Comparison of ENCODE assay signal across 8 cellular contexts in genomic region chr2:131673400-131674173, GRCh38.
DNase-seq lines count a peak whose midpoint lies in the region; ATAC-seq and TF ChIP-seq lines count a peak whose summit lies in the region.

No MANE protein-coding gene starts in this region.

- peak; percentile 76 for TF ChIP-seq RAD21 in SK-N-SH (IDR thresholded peaks at IDR 0.05; ENCODE audit: low read length)

- H3K4me2 ChIP-seq in SK-N-SH, result peak overlapping the region; percentile 87

- H3K27me3 ChIP-seq in SK-N-SH (ENCODE audit: insufficient read depth) (no peaks in the 10 kb centered on the region), psoas muscle (ENCODE audit: insufficient read depth in 3 of 3, low read length in 2 of 3) (no peaks in the 10 kb centered on the region), aorta (ENCODE audit: control insufficient read depth in 1 of 2, insufficient read depth in 2 of 2, low read length in 1 of 2) (no peaks in the 10 kb centered on the region)

- H3K27me3 Mint-ChIP-seq in activated naive CD8-positive, alpha-beta T cell treated with anti-CD3 and anti-CD28 coated beads, Interleukin-2, amount 50 U/mL, for 24 hours, result peaks cover 14% of the 10 kb centered on the region

- intact Hi-C loops in left cardiac atrium (cut with DNase I) (loop anchor here in 1 of 2 donors (5.0 to 10.0 kb wide), 3 partner anchors 131 to 519 kb away; no protein-coding TSS in a partner anchor), psoas muscle (cut with DNase I) (loop anchor here (5.0 to 10.0 kb wide), 5 partner anchors 129 to 519 kb away; partner anchors contain the start of gene MZT2A (in 2 of the 2)), aorta (cut with DNase I) (loop anchor here (5.0 to 10.0 kb wide), 4 partner anchors 131 to 521 kb away; no protein-coding TSS in a partner anchor)

- POLR2A ChIA-PET in SK-N-SH (lab: Yijun Ruan, JAX), result interaction anchor here (0.8 to 3.0 kb wide), 2 partner anchors 9 to 128 kb away, joined by 3 to 22 read pairs; no protein-coding TSS in a partner anchor

- WGBS in SK-N-SH (ENCODE audit: low lambda C conversion rate), result 1% methylated on average over 13 of the region's 48 CpGs
- 1 to 2% (median 1%) methylated on average over 43 to 48 of the region's 48 CpGs for WGBS in psoas muscle, 3 donors
- 1 to 2% methylated on average over 41 to 48 of the region's 48 CpGs for WGBS in aorta, 2 donors

- TF ChIP-seq EP300 in SK-N-SH (IDR thresholded peaks at IDR 0.05; ENCODE audit: borderline replicate concordance in 1 of 2, low read depth in 1 of 2, low read length in 1 of 2), result no peak

- no peaks in the 10 kb centered on the region for H4K20me1 ChIP-seq in SK-N-SH (ENCODE audit: insufficient read depth)

- H3K9me2 ChIP-seq in SK-N-SH, result no peaks in the 10 kb centered on the region

- H3K27ac Mint-ChIP-seq in activated naive CD8-positive, alpha-beta T cell treated with anti-CD3 and anti-CD28 coated beads, Interleukin-2, amount 50 U/mL, for 24 hours, result no peak overlapping the region

- H3K79me2 ChIP-seq in SK-N-SH (ENCODE audit: insufficient read depth), result no peaks in the 10 kb centered on the region

- H3K4me3 Mint-ChIP-seq in activated naive CD8-positive, alpha-beta T cell treated with anti-CD3 and anti-CD28 coated beads, Interleukin-2, amount 50 U/mL, for 24 hours, result peak overlapping the region; percentile 29

- H3K4me1 Mint-ChIP-seq in activated naive CD8-positive, alpha-beta T cell treated with anti-CD3 and anti-CD28 coated beads, Interleukin-2, amount 50 U/mL, for 24 hours, result peaks cover 3% of the 10 kb centered on the region

- ATAC-seq in GM21786 (IDR thresholded peaks at IDR 0.05; ENCODE audit: unreplicated experiment) (peak; percentile 88), left cardiac atrium (peak; percentile 93 to 99), psoas muscle (peak; percentile 93 to 97 (median 94)), aorta (ENCODE audit: low FRiP score) (peak; percentile 94)
- peak; percentile 87 for ATAC-seq in activated naive CD8-positive, alpha-beta T cell treated with anti-CD3 and anti-CD28 coated beads, Interleukin-2, amount 50 U/mL, for 24 hours

- TF ChIP-seq CTCF in SK-N-SH (IDR thresholded peaks at IDR 0.05) (peak; percentile 79), psoas muscle (IDR thresholded peaks at IDR 0.05) (peak; percentile 90)

- no peak overlapping the region for H3K9ac ChIP-seq in SK-N-SH

- no peaks in the 10 kb centered on the region for H3F3A ChIP-seq in SK-N-SH (replicated peaks; ENCODE audit: insufficient read depth)

- 0 out of 2 replicates have a peak overlapping the region, but pooled peaks have one; percentile 42 for H2AFZ ChIP-seq in SK-N-SH (ENCODE audit: low read depth)

- H3K9me3 ChIP-seq in SK-N-SH (no peaks in the 10 kb centered on the region), psoas muscle (no peaks in the 10 kb centered on the region), aorta (ENCODE audit: control insufficient read depth, low read length) (no peaks in the 10 kb centered on the region)

- in situ Hi-C loops in KBM-7 (cut with MboI; ENCODE audit: low pct_unique_long_range_greater_than_20kb, low sequenced_read_pairs), result loop anchor here (25.0 kb wide), 1 partner anchor 161 kb away; no protein-coding TSS in a partner anchor

- CTCF ChIA-PET in SK-N-SH (lab: Yijun Ruan, JAX), result interaction anchor here (1.0 to 4.2 kb wide), 14 partner anchors 8 to 520 kb away, joined by 3 to 44 read pairs (median 8); partner anchors contain the start of gene MZT2A

- H3K4me1 ChIP-seq in SK-N-SH (ENCODE audit: control insufficient read depth in 1 of 2, insufficient read depth in 2 of 2, low read depth in 1 of 2, low read length in 1 of 2) (peaks cover 0 to 9% of the 10 kb centered on the region in 2 experiments; a peak in 1 of 4 replicates), psoas muscle (peaks cover 11% of the 10 kb centered on the region), aorta (ENCODE audit: control insufficient read depth in 1 of 2, insufficient read depth in 2 of 2, low read length in 2 of 2) (no peaks in the 10 kb centered on the region)

- H3K27ac ChIP-seq in SK-N-SH (ENCODE audit: low read depth in 2 of 2, low read length in 1 of 2) (no peak overlapping the region), psoas muscle (no peak overlapping the region), aorta (ENCODE audit: low read depth in 1 of 2, low read length in 2 of 2) (no peak overlapping the region)

- no peaks in the 10 kb centered on the region for H3K36me3 Mint-ChIP-seq in activated naive CD8-positive, alpha-beta T cell treated with anti-CD3 and anti-CD28 coated beads, Interleukin-2, amount 50 U/mL, for 24 hours (ENCODE audit: low read depth)

- H3K4me3 ChIP-seq in SK-N-SH (ENCODE audit: low read depth in 2 of 2, low read length in 1 of 2) (peak overlapping the region; percentile 45 to 68), psoas muscle (peak overlapping the region; percentile 61), aorta (ENCODE audit: low read length in 2 of 2) (peak overlapping the region in 1 of 2 donors; percentile 9)

- H3K36me3 ChIP-seq in SK-N-SH (replicated peaks in 1 of 2; ENCODE audit: control insufficient read depth in 1 of 2, insufficient read depth in 2 of 2, low read length in 1 of 2) (no peaks in the 10 kb centered on the region), psoas muscle (ENCODE audit: insufficient read depth in 1 of 2, low read depth in 1 of 2) (no peaks in the 10 kb centered on the region), aorta (ENCODE audit: control insufficient read depth in 1 of 2, insufficient read depth in 2 of 2, low read length in 1 of 2) (no peaks in the 10 kb centered on the region)

- peak; percentile 79 for DNase-seq in ELF-1 (ENCODE audit: low read depth, low spot score)
- DNase-seq in KBM-7, result peak; percentile 85
- peak; percentile 78 for DNase-seq in SK-N-SH
- peak; percentile 76 for DNase-seq in activated naive CD8-positive, alpha-beta T cell treated with anti-CD3 and anti-CD28 coated beads, Interleukin-2, amount 50 U/mL, for 24 hours
- peak; percentile 85 for DNase-seq in left cardiac atrium
- DNase-seq in psoas muscle, result peak; percentile 80 to 86
- DNase-seq in aorta, result peak; percentile 88 to 93

- no peaks in the 10 kb centered on the region for H3K9me3 Mint-ChIP-seq in activated naive CD8-positive, alpha-beta T cell treated with anti-CD3 and anti-CD28 coated beads, Interleukin-2, amount 50 U/mL, for 24 hours

TF ChIP-seq in SK-N-SH, 30 proteins besides CTCF, POLR2A, EP300 and RAD21:
- TF ChIP-seq JUND (IDR thresholded peaks at IDR 0.05) (no peak), SMC3 (IDR thresholded peaks at IDR 0.05; ENCODE audit: low read depth, low read length) (peak; percentile 72), RCOR1 (IDR thresholded peaks at IDR 0.05; ENCODE audit: low read length) (0 out of 2 replicates have a peak, but pooled peaks have one; percentile 20), MAX (IDR thresholded peaks at IDR 0.05; ENCODE audit: low read depth) (peak; percentile 47; the same call in 1 of the 2 replicates)
